ENCODE assay signal across 1 cellular context in genomic region chr11:64594159-64594939, GRCh38.
TF ChIP-seq lines count a peak whose summit lies in the region.

No MANE protein-coding gene starts in this region.

TF ChIP-seq in HEK293, 187 proteins besides CTCF, POLR2A, EP300 and RAD21:
- TF ChIP-seq ZBTB49 (tag by site-specific recombination; IDR thresholded peaks at IDR 0.05; ENCODE audit: low read depth) = no peak
- TF ChIP-seq ZNF423 (tag by site-specific recombination; IDR thresholded peaks at IDR 0.05) = no peak
- TF ChIP-seq ZNF580 (tag by site-specific recombination; IDR thresholded peaks at IDR 0.05) = no peak
- no peak for TF ChIP-seq ZNF146 (tag by site-specific recombination; IDR thresholded peaks at IDR 0.05)
- 0 out of 2 replicates have a peak, but pooled peaks have one; percentile 11 for TF ChIP-seq ZNF664 (tag by site-specific recombination; IDR thresholded peaks at IDR 0.05)
- TF ChIP-seq ZNF704 (tag by site-specific recombination; IDR thresholded peaks at IDR 0.05) = no peak
- peak; percentile 99 for TF ChIP-seq ZBTB17 (tag by site-specific recombination; IDR thresholded peaks at IDR 0.05)
- no peak for TF ChIP-seq ZNF544 (tag by site-specific recombination; IDR thresholded peaks at IDR 0.05)
- no peak for TF ChIP-seq GLIS2 (tag by site-specific recombination; IDR thresholded peaks at IDR 0.05)
- TF ChIP-seq ZNF366 (tag by site-specific recombination; conservative IDR thresholded peaks at IDR 0.05) = peak; percentile 98
- TF ChIP-seq ZNF488 (tag by site-specific recombination; IDR thresholded peaks at IDR 0.05) = no peak
- no peak for TF ChIP-seq ZNF621 (tag by site-specific recombination; IDR thresholded peaks at IDR 0.05)
- TF ChIP-seq ZSCAN16 (tag by site-specific recombination; IDR thresholded peaks at IDR 0.05) = no peak
- TF ChIP-seq RBAK (tag by site-specific recombination; IDR thresholded peaks at IDR 0.05) = no peak
- no peak for TF ChIP-seq ZNF138 (tag by site-specific recombination; IDR thresholded peaks at IDR 0.05; ENCODE audit: borderline replicate concordance)
- no peak for TF ChIP-seq GLI2 (tag by site-specific recombination; IDR thresholded peaks at IDR 0.05; ENCODE audit: borderline replicate concordance, low read depth)
- TF ChIP-seq ZNF23 (tag by site-specific recombination; IDR thresholded peaks at IDR 0.05; ENCODE audit: borderline replicate concordance) = no peak
- TF ChIP-seq ZNF768 (tag by site-specific recombination; IDR thresholded peaks at IDR 0.05) = no peak
- TF ChIP-seq ZNF280C (tag by site-specific recombination; IDR thresholded peaks at IDR 0.05) = no peak
- TF ChIP-seq ZNF391 (tag by site-specific recombination; IDR thresholded peaks at IDR 0.05; ENCODE audit: borderline replicate concordance, low read depth) = no peak
